ENCODE assay signal across 17 cellular contexts in the genomic region with DNA sequence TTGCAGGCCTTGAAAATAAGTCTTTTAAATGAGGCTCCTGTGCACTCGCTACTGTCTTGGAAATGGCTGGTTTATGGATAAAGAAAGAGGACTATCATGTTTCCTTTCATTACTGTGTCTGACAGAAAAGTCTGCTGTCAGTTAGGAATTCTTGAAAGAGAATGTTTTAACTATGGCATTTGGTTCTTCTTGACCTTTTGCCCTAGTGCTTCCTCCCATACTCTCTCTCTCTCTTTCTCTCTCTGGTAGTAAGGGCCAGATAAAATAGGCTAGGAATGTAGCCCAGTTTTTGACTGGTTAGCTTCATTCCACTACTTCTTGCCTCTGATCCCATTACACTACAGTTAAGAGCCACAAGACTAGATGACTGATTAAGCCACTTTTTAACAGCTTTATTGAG. TPM values are rescaled to one million over a fixed set of nuclear protein-coding genes. Genes with fewer than 3 reads are reported as not detected.
DNase-seq lines count a peak whose midpoint lies in the region; ATAC-seq and TF ChIP-seq lines count a peak whose summit lies in the region.
"Had no signal": no experiment of that assay in that cellular context is flagged by ENCODE, and none has a peak within 500 bp of the region (broad histone marks: within the 10 kb centered on the region; RNA-seq: fewer than 3 reads in every experiment).

No MANE protein-coding gene starts in this region.

- H3K9me3 ChIP-seq in HEK293 (ENCODE audit: control insufficient read depth, insufficient read depth, low read depth, low read length), result no peaks in the 10 kb centered on the region
- H3K9me3 ChIP-seq: tibial nerve had no signal

- H3K4me3 Mint-ChIP-seq in osteocyte (ENCODE audit: unreplicated experiment), result no peak overlapping the region
- H3K4me3 Mint-ChIP-seq: nephron, WTC11 had no signal

- CTCF ChIA-PET in HEK293 (lab: Yijun Ruan, JAX), result no interaction called here

- H3K36me3 Mint-ChIP-seq in osteocyte (ENCODE audit: unreplicated experiment), result peaks cover 4% of the 10 kb centered on the region

- H3K27me3 Mint-ChIP-seq in osteocyte (ENCODE audit: unreplicated experiment), result no peaks in the 10 kb centered on the region

- DNase-seq in astrocyte of the cerebellum (ENCODE audit: low read depth), result peak; percentile 5
- peak; percentile 12 for DNase-seq in fibroblast of the conjunctiva (ENCODE audit: low read depth)
- no peak for DNase-seq in osteocyte (ENCODE audit: extremely low spot score, unreplicated experiment)
- no peak for DNase-seq in NCI-H1694 (lab: John Stamatoyannopoulos, UW)
- DNase-seq: activated CD8-positive, alpha-beta memory T cell treated with anti-CD3 and anti-CD28 coated beads for 24 hours; amniotic stem cell; DMS53; glutamatergic neuron; mammary epithelial cell; NCI-H1436 treated with DMSO at 0.1 percent for 48 hours; stimulated activated naive CD4-positive, alpha-beta T cell had no signal

- TF ChIP-seq CTCF in HEK293 (tag by site-specific recombination; IDR thresholded peaks at IDR 0.05) (no peak), astrocyte of the cerebellum (IDR thresholded peaks at IDR 0.05; ENCODE audit: low read depth, low read length, missing control alignments) (no peak), osteocyte (IDR thresholded peaks at IDR 0.05) (no peak)

- peaks cover 49% of the 10 kb centered on the region for H3K4me1 Mint-ChIP-seq in osteocyte (ENCODE audit: unreplicated experiment)

- no peaks in the 10 kb centered on the region for H3K4me1 ChIP-seq in HEK293 (ENCODE audit: control insufficient read depth, insufficient read depth, low read length)
- H3K4me1 ChIP-seq: tibial nerve had no signal

- peak overlapping the region; percentile 61 for H3K27ac Mint-ChIP-seq in osteocyte (ENCODE audit: unreplicated experiment)
- H3K27ac Mint-ChIP-seq: WTC11 had no signal

- POLR2A ChIA-PET in HEK293 (lab: Yijun Ruan, JAX), result no interaction called here

- no peaks in the 10 kb centered on the region for H3K9me3 Mint-ChIP-seq in osteocyte (ENCODE audit: unreplicated experiment)
- H3K9me3 Mint-ChIP-seq: nephron, WTC11 had no signal

- ATAC-seq in GM19351 (IDR thresholded peaks at IDR 0.05; ENCODE audit: unreplicated experiment) (no peak), GM21360 (IDR thresholded peaks at IDR 0.05; ENCODE audit: unreplicated experiment) (no peak)
- ATAC-seq: WTC11 had no signal

- no peak overlapping the region for H3K27ac ChIP-seq in HEK293 (ENCODE audit: extremely low read depth, low read depth, low read length)
- H3K27ac ChIP-seq: tibial nerve had no signal

- in situ Hi-C loops in astrocyte of the cerebellum (cut with HindIII; ENCODE audit: low sequenced_read_pairs), result no loop called here

- no peak overlapping the region for H3K4me3 ChIP-seq in HEK293 (ENCODE audit: low read depth, low read length)
- no peak overlapping the region for H3K4me3 ChIP-seq in astrocyte of the cerebellum (ENCODE audit: low read depth, low read length)
- H3K4me3 ChIP-seq: tibial nerve had no signal

- peaks cover 0 to 8% of the 10 kb centered on the region in 2 experiments; a peak in 1 of 3 replicates for H3K36me3 ChIP-seq in HEK293 (ENCODE audit: control insufficient read depth in 2 of 2, insufficient read depth in 1 of 2, low read length in 2 of 2)
- H3K36me3 ChIP-seq: tibial nerve had no signal

TF ChIP-seq in HEK293, 187 proteins besides CTCF, POLR2A, EP300 and RAD21:
- TF ChIP-seq TRIM28 (IDR thresholded peaks at IDR 0.05; ENCODE audit: borderline replicate concordance, low read length) (peak; percentile 12; the same call in 1 of the 2 replicates), ZNF132 (tag by site-specific recombination; IDR thresholded peaks at IDR 0.05; ENCODE audit: borderline replicate concordance) (no peak)

RNA-seq across cellular contexts. Expression of gene YY2, which starts 29.8 kb away (rescaled TPM):
- 4.7 and 5.8 TPM in 2 replicates for total RNA-seq in osteocyte

RNA-seq across cellular contexts. Expression of gene MBTPS2, which starts 46.2 kb away (rescaled TPM):
- 23.7 and 25.1 TPM in 2 replicates for total RNA-seq in osteocyte

RNA-seq across cellular contexts. Expression of gene SMS, which starts 54.9 kb away (rescaled TPM):
- 91.4 and 94.5 TPM in 2 replicates for total RNA-seq in osteocyte

Comparison
In these comparisons a context has a peak if more than half of its experiments do, and no peak if none do; other contexts are left out.
1. DNase-seq: peak in astrocyte of the cerebellum (single experiment) and fibroblast of the conjunctiva (single experiment); none in osteocyte (single experiment) and NCI-H1694 (single experiment).